ENCODE assay signal across 8 cellular contexts in genomic region chr1:186375929-186376330, GRCh38. TPM values are rescaled to one million over a fixed set of nuclear protein-coding genes. Genes with fewer than 3 reads are reported as not detected.
DNase-seq lines count a peak whose midpoint lies in the region; ATAC-seq and TF ChIP-seq lines count a peak whose summit lies in the region.

No MANE protein-coding gene starts in this region.

- CTCF ChIA-PET in activated naive CD4-positive, alpha-beta T cell treated with anti-CD3 and anti-CD28 coated beads, Interleukin-2, amount 10 ng/mL, durations not matched to agents 7 days and 5 days (lab: Charles Lee) = interaction anchor here (1.1 to 2.4 kb wide), 11 partner anchors 10 to 79 kb away, joined by 3 to 24 read pairs (median 4); no protein-coding TSS in a partner anchor

- peak overlapping the region; percentile 99 for H3K4me3 Mint-ChIP-seq in activated naive CD4-positive, alpha-beta T cell treated with anti-CD3 and anti-CD28 coated beads, Interleukin-2, amount 10 ng/mL, durations not matched to agents 7 days and 5 days

- H3K27ac Mint-ChIP-seq in activated naive CD4-positive, alpha-beta T cell treated with anti-CD3 and anti-CD28 coated beads, Interleukin-2, amount 10 ng/mL, durations not matched to agents 7 days and 5 days = peak overlapping the region; percentile 96

- peaks cover 46% of the 10 kb centered on the region for H3K4me1 Mint-ChIP-seq in activated naive CD4-positive, alpha-beta T cell treated with anti-CD3 and anti-CD28 coated beads, Interleukin-2, amount 10 ng/mL, durations not matched to agents 7 days and 5 days

- H3K27me3 ChIP-seq in adrenal gland = no peaks in the 10 kb centered on the region
- H3K27me3 ChIP-seq in layer of hippocampus (ENCODE audit: control insufficient read depth, insufficient read depth, low read length) = no peaks in the 10 kb centered on the region
- no peaks in the 10 kb centered on the region for H3K27me3 ChIP-seq in thoracic aorta (replicated peaks; ENCODE audit: insufficient read depth)

- DNase-seq in activated naive CD4-positive, alpha-beta T cell treated with anti-CD3 and anti-CD28 coated beads, Interleukin-2, amount 10 ng/mL, durations not matched to agents 7 days and 5 days = no peak
- no peak for DNase-seq in activated naive CD4-positive, alpha-beta T cell (lab: John Stamatoyannopoulos, UW)
- no peak for DNase-seq in adrenal gland
- no peak for DNase-seq in thoracic aorta (ENCODE audit: low spot score)
- DNase-seq in NCI-H1105 treated with DMSO at 0.1 percent for 48 hours (lab: John Stamatoyannopoulos, UW) = no peak
- no peak for DNase-seq in dermis blood vessel endothelial cell
- no peak for DNase-seq in NCI-H1930 (lab: John Stamatoyannopoulos, UW)

- 0 to 1% (median 0%) methylated on average over 10 to 12 of the region's 12 CpGs for WGBS in adrenal gland, 4 donors

- H3K27ac ChIP-seq in adrenal gland (peak overlapping the region; percentile 64 to 98 (median 94)), layer of hippocampus (ENCODE audit: low read depth, low read length) (peak overlapping the region; percentile 99), thoracic aorta (peak overlapping the region; percentile 96 to 97)

- peaks cover 18 to 25% of the 10 kb centered on the region in 2 donors for H3K4me1 ChIP-seq in adrenal gland (replicated peaks in 1 of 2)
- peaks cover 21 to 28% of the 10 kb centered on the region in 2 donors for H3K4me1 ChIP-seq in thoracic aorta (ENCODE audit: control insufficient read depth in 1 of 2, low read depth in 2 of 2)

- H3K27me3 Mint-ChIP-seq in activated naive CD4-positive, alpha-beta T cell treated with anti-CD3 and anti-CD28 coated beads, Interleukin-2, amount 10 ng/mL, durations not matched to agents 7 days and 5 days = peaks cover 5% of the 10 kb centered on the region

- TF ChIP-seq CTCF in adrenal gland (IDR thresholded peaks at IDR 0.05) = no peak
- no peak for TF ChIP-seq CTCF in thoracic aorta (IDR thresholded peaks at IDR 0.05)

- ATAC-seq in thoracic aorta (ENCODE audit: insufficient number of reproducible peaks, low FRiP score, low read depth) = peak; percentile 2

- H3K9me3 ChIP-seq in adrenal gland (replicated peaks in 1 of 3) = no peaks in the 10 kb centered on the region
- H3K9me3 ChIP-seq in thoracic aorta = no peaks in the 10 kb centered on the region

- no peaks in the 10 kb centered on the region for H3K9me3 Mint-ChIP-seq in activated naive CD4-positive, alpha-beta T cell treated with anti-CD3 and anti-CD28 coated beads, Interleukin-2, amount 10 ng/mL, durations not matched to agents 7 days and 5 days

- peaks cover 0 to 19% of the 10 kb centered on the region in 2 donors for H3K36me3 ChIP-seq in adrenal gland (replicated peaks in 1 of 2)
- peaks cover 4% of the 10 kb centered on the region for H3K36me3 ChIP-seq in thoracic aorta

- peak in 1 of 2 donors; percentile 65 for TF ChIP-seq POLR2A in adrenal gland (IDR thresholded peaks at IDR 0.05)

- H3K4me3 ChIP-seq in adrenal gland = peak overlapping the region in 3 of 4 donors; percentile 7 to 88 (median 81)
- H3K4me3 ChIP-seq in thoracic aorta = peak overlapping the region; percentile 72

- intact Hi-C loops in adrenal gland (cut with DNase I) = no loop called here

- peaks cover 19% of the 10 kb centered on the region for H3K36me3 Mint-ChIP-seq in activated naive CD4-positive, alpha-beta T cell treated with anti-CD3 and anti-CD28 coated beads, Interleukin-2, amount 10 ng/mL, durations not matched to agents 7 days and 5 days

RNA-seq across cellular contexts. Expression of gene ODR4, which starts 0.3 kb away (rescaled TPM):
- total RNA-seq in adrenal gland (10 to 100 TPM; 15.6 to 31.3 (median 22.1) TPM), thoracic aorta (10 to 100 TPM; 14.6 to 18.4 TPM), dermis blood vessel endothelial cell (21.6 and 25.7 TPM in 2 replicates)
- polyA plus RNA-seq in adrenal gland = 10 to 100 TPM; 22.6 to 46.3 (median 32.4) TPM

RNA-seq across cellular contexts. Expression of gene TPR, which starts 0.9 kb away (rescaled TPM):
- 10 to 100 TPM; 43.4 to 77.2 (median 65.4) TPM for total RNA-seq in adrenal gland
- 10 to 100 TPM; 24.2 to 43.9 (median 36.8) TPM for polyA plus RNA-seq in adrenal gland
- 100 to 1,000 TPM in 1 of 2 donors, 10 to 100 TPM in 1; 72.0 to 110 TPM for total RNA-seq in thoracic aorta
- total RNA-seq in dermis blood vessel endothelial cell = 83.2 and 147 TPM in 2 replicates
